In genomic region chr3:134944429-134944828, GRCh38 we compare ENCODE assay signal across 8 cellular contexts.
"Had no signal": no experiment of that assay in that cellular context is flagged by ENCODE, and none has a peak within 500 bp of the region (broad histone marks: within the 10 kb centered on the region; RNA-seq: fewer than 3 reads in every experiment).

No MANE protein-coding gene starts in this region.

- ATAC-seq: GM12878 had no signal

- H3K4me3 ChIP-seq: GM12878 had no signal

- FAIRE-seq: G401.6, GM12878, GM12891, GM12892, GM18507, GM19239 had no signal

- DNase-seq: GDM1, GF-D8 had no signal
